Comparison of ENCODE assay signal across 12 cellular contexts in genomic region chr3:124760601-124761000, GRCh38. TPM values are rescaled to one million over a fixed set of nuclear protein-coding genes. Genes with fewer than 3 reads are reported as not detected.
A peak's percentile ranks its signal among the peaks of the same experiment; 100 is the strongest.
DNase-seq lines count a peak whose midpoint lies in the region; ATAC-seq, FAIRE-seq and TF ChIP-seq lines count a peak whose summit lies in the region.
"Had no signal": no experiment of that assay in that cellular context is flagged by ENCODE, and none has a peak within 500 bp of the region (broad histone marks: within the 10 kb centered on the region; RNA-seq: fewer than 3 reads in every experiment).

No MANE protein-coding gene starts in this region.

- FAIRE-seq in astrocyte (lab: Jason Lieb, UNC): no peak
- FAIRE-seq: colon had no signal

- H3K4me1 Mint-ChIP-seq in HFFc6 (ENCODE audit: low read depth) (peaks cover 30% of the 10 kb centered on the region), astrocyte (ENCODE audit: low read depth, unreplicated experiment) (peaks cover 27% of the 10 kb centered on the region)
- H3K4me1 Mint-ChIP-seq in stimulated activated naive CD8-positive, alpha-beta T cell treated with anti-CD3 and anti-CD28 coated beads, Interleukin-15, amount 100 ng/mL, for 72 hours: peaks cover 18% of the 10 kb centered on the region

- H3K27ac Mint-ChIP-seq in HFFc6 (peak overlapping the region; percentile 53), astrocyte (ENCODE audit: unreplicated experiment) (peak overlapping the region; percentile 24)
- H3K27ac Mint-ChIP-seq in stimulated activated naive CD8-positive, alpha-beta T cell treated with anti-CD3 and anti-CD28 coated beads, Interleukin-15, amount 100 ng/mL, for 72 hours: no peak overlapping the region
- H3K27ac Mint-ChIP-seq: T-cell had no signal

- H3K27ac ChIP-seq in astrocyte (ENCODE audit: low read depth, low read length): no peak overlapping the region
- H3K27ac ChIP-seq: neural progenitor cell, upper lobe of left lung had no signal

- peak; percentile 80 for DNase-seq in AG08395 (ENCODE audit: low spot score)
- DNase-seq in HFFc6: peak; percentile 75
- peak; percentile 51 for DNase-seq in astrocyte (ENCODE audit: low read depth)
- peak; percentile 25 for DNase-seq in kidney tubule cell (ENCODE audit: low spot score)
- no peak for DNase-seq in D341Med (ENCODE audit: low spot score)
- DNase-seq in activated naive CD4-positive, alpha-beta T cell (lab: John Stamatoyannopoulos, UW): no peak
- DNase-seq in stimulated activated naive CD8-positive, alpha-beta T cell treated with anti-CD3 and anti-CD28 coated beads, Interleukin-15, amount 100 ng/mL, for 72 hours: no peak

- TF ChIP-seq CTCF in HFFc6 (IDR thresholded peaks at IDR 0.05) (no peak), astrocyte (IDR thresholded peaks at IDR 0.05; ENCODE audit: insufficient read depth, low read depth, low read length) (no peak)

- H3K4me3 ChIP-seq in astrocyte (ENCODE audit: insufficient read depth, low read depth, low read length): no peak overlapping the region
- H3K4me3 ChIP-seq: neural progenitor cell, upper lobe of left lung had no signal

- H3K9me3 ChIP-seq in astrocyte (ENCODE audit: insufficient read depth, low read depth, low read length): no peaks in the 10 kb centered on the region
- H3K9me3 ChIP-seq: upper lobe of left lung had no signal

- H4K20me1 ChIP-seq in astrocyte (ENCODE audit: insufficient read depth, low read length): no peaks in the 10 kb centered on the region

- H3K9ac ChIP-seq in astrocyte (ENCODE audit: low read length): no peak overlapping the region
- H3K9ac ChIP-seq: neural progenitor cell had no signal

- H3K9me3 Mint-ChIP-seq in HFFc6: no peaks in the 10 kb centered on the region
- H3K9me3 Mint-ChIP-seq in astrocyte (ENCODE audit: unreplicated experiment): no peaks in the 10 kb centered on the region
- no peaks in the 10 kb centered on the region for H3K9me3 Mint-ChIP-seq in stimulated activated naive CD8-positive, alpha-beta T cell treated with anti-CD3 and anti-CD28 coated beads, Interleukin-15, amount 100 ng/mL, for 72 hours
- H3K9me3 Mint-ChIP-seq: neural progenitor cell, T-cell had no signal

- H2AFZ ChIP-seq in astrocyte (ENCODE audit: low read depth, low read length): no peak overlapping the region
- H2AFZ ChIP-seq: neural progenitor cell had no signal

- peaks cover 16% of the 10 kb centered on the region for H3K36me3 ChIP-seq in astrocyte (ENCODE audit: insufficient read depth, low read length)
- H3K36me3 ChIP-seq: neural progenitor cell had no signal

- H3K36me3 Mint-ChIP-seq in HFFc6 (ENCODE audit: low read depth) (peaks cover 11% of the 10 kb centered on the region; the same call in 1 of the 2 replicates), astrocyte (ENCODE audit: low read depth, unreplicated experiment) (peaks cover 31% of the 10 kb centered on the region)
- H3K36me3 Mint-ChIP-seq: T-cell had no signal

- H3K4me3 Mint-ChIP-seq in HFFc6 (peak overlapping the region; percentile 40; the same call in 1 of the 2 replicates), astrocyte (ENCODE audit: unreplicated experiment) (no peak overlapping the region)
- H3K4me3 Mint-ChIP-seq in stimulated activated naive CD8-positive, alpha-beta T cell treated with anti-CD3 and anti-CD28 coated beads, Interleukin-15, amount 100 ng/mL, for 72 hours: no peak overlapping the region

- ATAC-seq in HG03354 (IDR thresholded peaks at IDR 0.05; ENCODE audit: poor library complexity, severe bottlenecking, unreplicated experiment): no peak
- no peak for ATAC-seq in stimulated activated naive CD8-positive, alpha-beta T cell treated with anti-CD3 and anti-CD28 coated beads, Interleukin-15, amount 100 ng/mL, for 72 hours

- peaks cover 3% of the 10 kb centered on the region for H3K27me3 Mint-ChIP-seq in HFFc6 (ENCODE audit: insufficient read depth)
- peaks cover 9% of the 10 kb centered on the region for H3K27me3 Mint-ChIP-seq in astrocyte (ENCODE audit: low read depth, unreplicated experiment)
- H3K27me3 Mint-ChIP-seq in stimulated activated naive CD8-positive, alpha-beta T cell treated with anti-CD3 and anti-CD28 coated beads, Interleukin-15, amount 100 ng/mL, for 72 hours: peaks cover 15% of the 10 kb centered on the region

- no peaks in the 10 kb centered on the region for H3K79me2 ChIP-seq in astrocyte (ENCODE audit: insufficient read depth, low read length)

- H3K27me3 ChIP-seq in astrocyte (ENCODE audit: insufficient read depth, low read length): no peaks in the 10 kb centered on the region
- H3K27me3 ChIP-seq: neural progenitor cell, upper lobe of left lung had no signal

- peaks cover 8% of the 10 kb centered on the region for H3K4me1 ChIP-seq in astrocyte (ENCODE audit: insufficient read depth, low read length)

- H3K4me2 ChIP-seq in astrocyte (ENCODE audit: low read length): no peak overlapping the region
- H3K4me2 ChIP-seq: neural progenitor cell had no signal

RNA-seq across cellular contexts. Expression of gene UMPS, which starts 30.3 kb away (rescaled TPM):
- total RNA-seq in HFFc6 (2021; fragmentation: NEBNext Ultra II Directional; extraction: Animal tissue kit (Norgen Biotek cat#: 25700)): 10 to 100 TPM; 25.2 to 39.6 (median 28.4) TPM
- 25.4 and 38.3 TPM in 2 replicates for total RNA-seq in astrocyte

Comparison
In these comparisons a context has a peak if more than half of its experiments do, and no peak if none do; other contexts are left out.
1. DNase-seq: peak in AG08395 (single experiment), HFFc6 (single experiment), astrocyte (single experiment) and kidney tubule cell (single experiment); none in D341Med (single experiment), activated naive CD4-positive, alpha-beta T cell (0 of 4) and stimulated activated naive CD8-positive, alpha-beta T cell treated with anti-CD3 and anti-CD28 coated beads, Interleukin-15, amount 100 ng/mL, for 72 hours (0 of 2).
2. H3K27ac Mint-ChIP-seq: peak in HFFc6 (single experiment) and astrocyte (single experiment); none in stimulated activated naive CD8-positive, alpha-beta T cell treated with anti-CD3 and anti-CD28 coated beads, Interleukin-15, amount 100 ng/mL, for 72 hours (0 of 2).